In the genomic region with DNA sequence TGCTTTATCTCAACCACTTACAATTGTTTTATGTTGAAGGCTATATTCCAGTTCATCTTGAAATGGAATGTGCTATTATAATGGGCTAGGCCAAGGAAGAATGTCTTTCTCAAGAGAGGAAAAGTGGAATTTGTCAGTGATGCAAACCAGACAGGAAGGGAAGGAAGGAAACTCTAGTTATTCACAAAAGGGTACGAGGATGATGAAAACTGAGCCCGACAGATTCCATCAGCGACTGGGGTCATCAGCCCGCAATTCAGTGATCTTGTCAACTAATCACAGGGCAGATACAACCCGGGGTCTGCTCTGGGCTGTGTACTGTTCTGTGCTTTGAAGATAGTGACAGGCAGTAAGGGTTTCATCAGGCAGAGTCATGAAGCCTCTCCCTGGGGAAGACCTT, we compare ENCODE assay signal across 21 cellular contexts. TPM values are rescaled to one million over a fixed set of nuclear protein-coding genes. Genes with fewer than 3 reads are reported as not detected.
"Had no signal": no experiment of that assay in that cellular context is flagged by ENCODE, and none has a peak within 500 bp of the region (broad histone marks: within the 10 kb centered on the region; RNA-seq: fewer than 3 reads in every experiment).

No MANE protein-coding gene starts in this region.

- H3K79me2 ChIP-seq: parathyroid adenoma had no signal

- H2AFZ ChIP-seq: parathyroid adenoma had no signal

- H3K36me3 ChIP-seq: left ventricle myocardium inferior, right lobe of liver, stomach, suprapubic skin, tibial nerve, uterus had no signal

- H3K4me1 ChIP-seq: left ventricle myocardium inferior, parathyroid adenoma, right lobe of liver, stomach, suprapubic skin, tibial nerve, uterus had no signal

- H3K9me3 ChIP-seq: left ventricle myocardium inferior, right lobe of liver, stomach, suprapubic skin, tibial nerve, uterus had no signal

- DNase-seq: activated CD4-positive, alpha-beta T cell treated with anti-CD3 and anti-CD28 coated beads for 1 hour; activated T-cell treated with anti-CD3 and anti-CD28 coated beads, Interleukin-2, amount 50 U/mL, for 24 hours; amniotic stem cell; caudate nucleus; effector memory CD4-positive, alpha-beta T cell; foreskin melanocyte; kidney glomerular epithelial cell; left ventricle myocardium inferior; nucleus accumbens; right lobe of liver; small intestine; stimulated activated CD4-positive, alpha-beta T cell treated with anti-CD3 and anti-CD28 coated beads, Interleukin-15, amount 100 ng/mL, for 24 hours; stomach; T-helper 9 cell; uterus had no signal

- H3K9ac ChIP-seq: parathyroid adenoma had no signal

- H3K27ac ChIP-seq: left ventricle myocardium inferior, parathyroid adenoma, right lobe of liver, stomach, suprapubic skin, tibial nerve, uterus had no signal

- H3K27me3 ChIP-seq: right lobe of liver, tibial nerve, uterus had no signal

- H3K4me3 ChIP-seq: left ventricle myocardium inferior, right lobe of liver, stomach, suprapubic skin, tibial nerve, uterus had no signal

RNA-seq across cellular contexts. Expression of a gene that starts 23.4 kb away (rescaled TPM):
- total RNA-seq: activated naive CD4-positive, alpha-beta T cell treated with anti-CD3 and anti-CD28 coated beads, Interleukin-2, amount 50 U/mL, for 72 hours; activated T-helper 17 cell treated with anti-CD3 and anti-CD28 coated beads, Interleukin-2, amount 50 U/mL, for 72 hours; T-helper 1 cell treated with Interleukin-12 subunit alpha and Interleukin-12 subunit beta and Interleukin-4 antibody, amounts not matched to agents 30 ng/mL and 1 ng/mL, for 36 hours had no signal
